In genomic region chr7:132730126-132730525, GRCh38 we compare ENCODE assay signal across 27 cellular contexts.
"Had no signal": no experiment of that assay in that cellular context is flagged by ENCODE, and none has a peak within 500 bp of the region (broad histone marks: within the 10 kb centered on the region; RNA-seq: fewer than 3 reads in every experiment).

No MANE protein-coding gene starts in this region.

- DNase-seq: stimulated activated CD4-positive, alpha-beta T cell treated with anti-CD3 and anti-CD28 coated beads, Interleukin-2, amount 100 ng/mL, for 48 hours; stimulated activated CD4-positive, alpha-beta T cell treated with anti-CD3 and anti-CD28 coated beads, Interleukin-4, amount 100 ng/mL, for 1 hour; stimulated activated CD4-positive, alpha-beta T cell treated with anti-CD3 and anti-CD28 coated beads, Interleukin-4, amount 100 ng/mL, for 24 hours; stimulated activated CD4-positive, alpha-beta T cell treated with anti-CD3 and anti-CD28 coated beads, Interleukin-4, amount 100 ng/mL, for 4 hours; stimulated activated CD8-positive, alpha-beta memory T cell treated with anti-CD3 and anti-CD28 coated beads, Interleukin-4, amount 100 ng/mL, for 48 hours; stimulated activated naive B cell treated with anti-CD40 and anti-IgM and Interleukin-4, amounts not matched to agents 10 μg/mL and 1 μg/mL and 100 μg/mL, for 72 hours; stimulated activated naive CD4-positive, alpha-beta T cell; stimulated activated naive CD4-positive, alpha-beta T cell treated with Interleukin-2 at 50 U/mL for 16 hours; stimulated activated naive CD8-positive, alpha-beta T cell treated with anti-CD3 and anti-CD28 coated beads, Interleukin-15, amount 100 ng/mL, for 72 hours; stimulated activated naive CD8-positive, alpha-beta T cell treated with anti-CD3 and anti-CD28 coated beads, Interleukin-15, Interleukin-2, amounts not matched to agents 100 U/mL and 50 U/mL, for 24 hours; stomach; substantia nigra; testis; thyroid gland; tibial artery; transverse colon; trophoblast cell; upper lobe of left lung; upper lobe of right lung; uterus had no signal

- H3K27me3 ChIP-seq: stomach, testis, thyroid gland, tibial nerve, transverse colon, upper lobe of left lung, upper lobe of right lung, uterus, vagina had no signal

- ATAC-seq: stimulated activated memory B cell treated with anti-CD40 and anti-IgM and Interleukin-4, amounts not matched to agents 10 μg/mL and 1 μg/mL and 100 μg/mL, for 72 hours; stimulated activated naive B cell treated with anti-CD40 and anti-IgM and Interleukin-4, amounts not matched to agents 10 μg/mL and 1 μg/mL and 100 μg/mL, for 72 hours; stimulated activated naive CD8-positive, alpha-beta T cell treated with anti-CD3 and anti-CD28 coated beads, Interleukin-15, amount 100 ng/mL, for 72 hours; stimulated activated naive CD8-positive, alpha-beta T cell treated with anti-CD3 and anti-CD28 coated beads, Interleukin-15, Interleukin-2, amounts not matched to agents 100 U/mL and 50 U/mL, for 24 hours; upper lobe of right lung had no signal

- H3K9me3 Mint-ChIP-seq: stimulated activated memory B cell treated with anti-CD40 and anti-IgM and Interleukin-4, amounts not matched to agents 10 μg/mL and 1 μg/mL and 100 μg/mL, for 72 hours; stimulated activated naive B cell treated with anti-CD40 and anti-IgM and Interleukin-4, amounts not matched to agents 10 μg/mL and 1 μg/mL and 100 μg/mL, for 72 hours; stimulated activated naive CD8-positive, alpha-beta T cell treated with anti-CD3 and anti-CD28 coated beads, Interleukin-15, amount 100 ng/mL, for 72 hours; stimulated activated naive CD8-positive, alpha-beta T cell treated with anti-CD3 and anti-CD28 coated beads, Interleukin-15, Interleukin-2, amounts not matched to agents 100 ng/mL and 50 ng/mL, for 24 hours; type B pancreatic cell had no signal

- H3K27me3 Mint-ChIP-seq: stimulated activated naive CD8-positive, alpha-beta T cell treated with anti-CD3 and anti-CD28 coated beads, Interleukin-15, amount 100 ng/mL, for 72 hours; type B pancreatic cell had no signal

- H3K36me3 ChIP-seq: stomach, suprapubic skin, thoracic aorta, thyroid gland, tibial artery, tibial nerve, transverse colon, upper lobe of left lung, upper lobe of right lung, uterus, vagina had no signal

- H3K4me1 Mint-ChIP-seq: stimulated activated memory B cell treated with anti-CD40 and anti-IgM and Interleukin-4, amounts not matched to agents 10 μg/mL and 1 μg/mL and 100 μg/mL, for 72 hours; stimulated activated naive B cell treated with anti-CD40 and anti-IgM and Interleukin-4, amounts not matched to agents 10 μg/mL and 1 μg/mL and 100 μg/mL, for 72 hours; stimulated activated naive CD8-positive, alpha-beta T cell treated with anti-CD3 and anti-CD28 coated beads, Interleukin-15, amount 100 ng/mL, for 72 hours had no signal

- H3K4me3 ChIP-seq: stomach, suprapubic skin, testis, thoracic aorta, thyroid gland, tibial artery, tibial nerve, transverse colon, upper lobe of left lung, upper lobe of right lung, uterus, vagina had no signal

- H3K27ac ChIP-seq: stomach, suprapubic skin, testis, thoracic aorta, thyroid gland, tibial artery, tibial nerve, transverse colon, upper lobe of left lung, upper lobe of right lung, uterus, vagina had no signal

- H3K27ac Mint-ChIP-seq: stimulated activated memory B cell treated with anti-CD40 and anti-IgM and Interleukin-4, amounts not matched to agents 10 μg/mL and 1 μg/mL and 100 μg/mL, for 72 hours; stimulated activated naive B cell treated with anti-CD40 and anti-IgM and Interleukin-4, amounts not matched to agents 10 μg/mL and 1 μg/mL and 100 μg/mL, for 72 hours; stimulated activated naive CD8-positive, alpha-beta T cell treated with anti-CD3 and anti-CD28 coated beads, Interleukin-15, Interleukin-2, amounts not matched to agents 100 ng/mL and 50 ng/mL, for 24 hours; type B pancreatic cell had no signal

- H3K4me1 ChIP-seq: stomach, suprapubic skin, testis, tibial artery, tibial nerve, transverse colon, upper lobe of left lung, upper lobe of right lung, uterus, vagina had no signal

- H3K4me3 Mint-ChIP-seq: stimulated activated memory B cell treated with anti-CD40 and anti-IgM and Interleukin-4, amounts not matched to agents 10 μg/mL and 1 μg/mL and 100 μg/mL, for 72 hours; stimulated activated naive B cell treated with anti-CD40 and anti-IgM and Interleukin-4, amounts not matched to agents 10 μg/mL and 1 μg/mL and 100 μg/mL, for 72 hours; stimulated activated naive CD8-positive, alpha-beta T cell treated with anti-CD3 and anti-CD28 coated beads, Interleukin-15, amount 100 ng/mL, for 72 hours; stimulated activated naive CD8-positive, alpha-beta T cell treated with anti-CD3 and anti-CD28 coated beads, Interleukin-15, Interleukin-2, amounts not matched to agents 100 ng/mL and 50 ng/mL, for 24 hours; type B pancreatic cell had no signal

- H3K36me3 Mint-ChIP-seq: stimulated activated memory B cell treated with anti-CD40 and anti-IgM and Interleukin-4, amounts not matched to agents 10 μg/mL and 1 μg/mL and 100 μg/mL, for 72 hours; stimulated activated naive B cell treated with anti-CD40 and anti-IgM and Interleukin-4, amounts not matched to agents 10 μg/mL and 1 μg/mL and 100 μg/mL, for 72 hours; type B pancreatic cell had no signal

- H3K9me3 ChIP-seq: stomach, suprapubic skin, testis, thoracic aorta, thyroid gland, tibial artery, tibial nerve, transverse colon, upper lobe of left lung, upper lobe of right lung, uterus, vagina had no signal
